In genomic region chr10:79361721-79362397, GRCh38 we compare ENCODE assay signal across 19 cellular contexts.
"Had no signal": no experiment of that assay in that cellular context is flagged by ENCODE, and none has a peak within 500 bp of the region (broad histone marks: within the 10 kb centered on the region; RNA-seq: fewer than 3 reads in every experiment).

No MANE protein-coding gene starts in this region.

- H3K27me3 ChIP-seq: body of pancreas, neutrophil, right atrium auricular region, tibial artery, vagina had no signal

- H3K9me3 Mint-ChIP-seq: activated naive CD4-positive, alpha-beta T cell treated with anti-CD3 and anti-CD28 coated beads, Interleukin-2, amount 50 U/mL, for 24 hours; dendritic cell treated with granulocyte-macrophage colony-stimulating factor and Interleukin-4, amounts not matched to agents 40 ng/mL and 50 ng/mL, for 4 days; naive B cell; stimulated activated memory B cell treated with anti-CD40 and anti-IgM and Interleukin-4, amounts not matched to agents 10 μg/mL and 1 μg/mL and 100 μg/mL, for 72 hours had no signal

- H3K4me3 Mint-ChIP-seq: activated naive CD4-positive, alpha-beta T cell treated with anti-CD3 and anti-CD28 coated beads, Interleukin-2, amount 50 U/mL, for 24 hours; dendritic cell treated with granulocyte-macrophage colony-stimulating factor and Interleukin-4, amounts not matched to agents 40 ng/mL and 50 ng/mL, for 4 days; endodermal cell; naive B cell; stimulated activated memory B cell treated with anti-CD40 and anti-IgM and Interleukin-4, amounts not matched to agents 10 μg/mL and 1 μg/mL and 100 μg/mL, for 72 hours; T-helper 1 cell treated with Interleukin-12 subunit alpha and Interleukin-12 subunit beta and Interleukin-4 antibody, amounts not matched to agents 30 μg/mL and 1 μg/mL, for 36 hours had no signal

- H3K27ac Mint-ChIP-seq: activated naive CD4-positive, alpha-beta T cell treated with anti-CD3 and anti-CD28 coated beads, Interleukin-2, amount 50 U/mL, for 24 hours; dendritic cell treated with granulocyte-macrophage colony-stimulating factor and Interleukin-4, amounts not matched to agents 40 ng/mL and 50 ng/mL, for 4 days; endodermal cell; stimulated activated memory B cell treated with anti-CD40 and anti-IgM and Interleukin-4, amounts not matched to agents 10 μg/mL and 1 μg/mL and 100 μg/mL, for 72 hours; T-helper 1 cell treated with Interleukin-12 subunit alpha and Interleukin-12 subunit beta and Interleukin-4 antibody, amounts not matched to agents 30 μg/mL and 1 μg/mL, for 36 hours had no signal

- H3K9me3 ChIP-seq: body of pancreas, lower lobe of right lung, neutrophil, right atrium auricular region, tibial artery, vagina had no signal

- H3K4me1 ChIP-seq: lower lobe of right lung, right atrium auricular region, tibial artery, vagina had no signal

- H3K36me3 ChIP-seq: lower lobe of right lung, neutrophil, right atrium auricular region, vagina had no signal

- ATAC-seq: activated CD4-positive, CD25-positive, alpha-beta regulatory T cell treated with anti-CD3 and anti-CD28 coated beads, Interleukin-2, amount 50 U/mL, for 24 hours; body of pancreas; left cardiac atrium; lower lobe of right lung; stimulated activated memory B cell treated with anti-CD40 and anti-IgM and Interleukin-4, amounts not matched to agents 10 μg/mL and 1 μg/mL and 100 μg/mL, for 72 hours had no signal

- H3K27ac ChIP-seq: body of pancreas, lower lobe of right lung, neutrophil, right atrium auricular region, tibial artery, vagina had no signal

- H3K4me3 ChIP-seq: body of pancreas, lower lobe of right lung, right atrium auricular region, smooth muscle cell, tibial artery, vagina had no signal

- H3K36me3 Mint-ChIP-seq: activated naive CD4-positive, alpha-beta T cell treated with anti-CD3 and anti-CD28 coated beads, Interleukin-2, amount 50 U/mL, for 24 hours had no signal

- H3K4me1 Mint-ChIP-seq: endodermal cell had no signal

- H3K27me3 Mint-ChIP-seq: activated naive CD4-positive, alpha-beta T cell treated with anti-CD3 and anti-CD28 coated beads, Interleukin-2, amount 50 U/mL, for 24 hours; stimulated activated memory B cell treated with anti-CD40 and anti-IgM and Interleukin-4, amounts not matched to agents 10 μg/mL and 1 μg/mL and 100 μg/mL, for 72 hours had no signal

- DNase-seq: amniotic stem cell, body of pancreas, endodermal cell, erythroblast, glutamatergic neuron, left cardiac atrium, lower lobe of right lung, naive B cell, posterior cingulate gyrus, tibial artery had no signal
